In the genomic region with DNA sequence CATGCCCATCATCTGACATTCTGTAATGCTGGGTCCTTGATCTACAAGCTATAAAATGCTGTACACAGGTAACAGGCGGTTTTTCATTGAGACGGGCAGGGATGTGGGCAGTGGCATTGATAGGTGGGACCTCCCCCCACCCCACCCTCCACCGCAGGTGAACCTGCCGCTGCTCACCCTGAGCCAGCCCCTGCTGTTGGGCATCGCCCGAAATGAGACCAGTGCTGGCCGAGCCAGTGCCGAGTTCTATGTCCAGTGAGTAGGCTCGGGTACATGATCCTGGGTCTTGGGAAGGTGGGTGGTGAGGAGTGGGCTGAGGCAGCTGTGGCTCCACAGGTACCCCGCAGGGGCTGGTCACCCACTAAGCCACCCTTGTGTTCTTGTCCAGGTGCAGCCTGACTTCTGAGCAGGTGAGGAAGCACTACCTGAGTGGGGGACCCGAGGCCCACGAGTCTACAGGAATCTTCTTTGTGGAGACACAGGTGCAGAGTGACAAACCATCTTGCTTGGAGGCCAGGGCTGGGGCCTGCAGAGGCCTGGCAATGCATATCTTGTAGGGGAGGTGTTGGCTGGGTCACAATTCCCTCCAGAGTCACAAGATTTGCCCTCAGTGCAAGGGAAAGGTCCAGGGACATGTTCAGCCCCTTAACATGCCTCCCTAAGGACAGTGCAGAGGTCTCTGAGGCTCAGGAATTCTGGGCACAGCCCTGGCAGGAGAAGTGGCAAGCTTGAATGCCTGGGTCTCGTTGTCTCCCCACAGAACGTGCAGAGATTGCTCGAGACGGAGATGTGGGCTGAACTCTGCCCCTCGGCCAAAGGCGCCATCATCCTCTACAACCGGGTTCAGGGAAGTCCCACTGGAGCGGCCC, we compare ENCODE assay signal across 8 cellular contexts. TPM values are rescaled to one million over a fixed set of nuclear protein-coding genes. Genes with fewer than 3 reads are reported as not detected.
A peak's percentile ranks its signal among the peaks of the same experiment; 100 is the strongest.
DNase-seq lines count a peak whose midpoint lies in the region; ATAC-seq and TF ChIP-seq lines count a peak whose summit lies in the region.

No MANE protein-coding gene starts in this region.

- POLR2A ChIA-PET in A673 (lab: Charles Lee; ENCODE audit: low non-redundant PET), result no interaction called here
- POLR2A ChIA-PET in naive thymus-derived CD8-positive, alpha-beta T cell (lab: Charles Lee), result interaction anchor here (0.8 to 16.0 kb wide), 12 partner anchors 13 to 1389 kb away, joined by 3 to 290 read pairs (median 5); a partner anchor contains a TSS

- H3K27ac Mint-ChIP-seq in naive thymus-derived CD8-positive, alpha-beta T cell, result peak overlapping the region; percentile 75 to 97 (median 92)

- no peaks in the 10 kb centered on the region for H3K9me3 Mint-ChIP-seq in naive thymus-derived CD8-positive, alpha-beta T cell

- H3K4me1 Mint-ChIP-seq in naive thymus-derived CD8-positive, alpha-beta T cell, result peaks cover 22 to 66% (median 58%) of the 10 kb centered on the region in 4 donors

- CTCF ChIA-PET in A673 (lab: Charles Lee), result no interaction called here

- DNase-seq in A673 (ENCODE audit: low spot score) (no peak), Karpas-422 (no peak), colonic mucosa (peak; percentile 32), DMS114 treated with DMSO at 0.1 percent for 48 hours (lab: John Stamatoyannopoulos, UW; ENCODE audit: unreplicated experiment) (no peak), DMS153 treated with DMSO at 0.1 percent for 48 hours (lab: John Stamatoyannopoulos, UW; ENCODE audit: unreplicated experiment) (no peak)
- DNase-seq in naive thymus-derived CD8-positive, alpha-beta T cell, result no peak

- no peaks in the 10 kb centered on the region for H3K9me2 ChIP-seq in Karpas-422 (replicated peaks; ENCODE audit: insufficient read depth, low read length)

- H3K4me3 Mint-ChIP-seq in naive thymus-derived CD8-positive, alpha-beta T cell, result peak overlapping the region; percentile 82 to 99 (median 90)

- H3K27me3 Mint-ChIP-seq in naive thymus-derived CD8-positive, alpha-beta T cell, result no peaks in the 10 kb centered on the region

- TF ChIP-seq CTCF in A673 (conservative IDR thresholded peaks at IDR 0.05; ENCODE audit: low read depth, low read length), result no peak
- no peak for TF ChIP-seq CTCF in colonic mucosa (IDR thresholded peaks at IDR 0.05)

- H3K9me3 ChIP-seq in A673 (ENCODE audit: low read depth, low read length, poor library complexity, severe bottlenecking) (no peaks in the 10 kb centered on the region), Karpas-422 (ENCODE audit: low read length) (no peaks in the 10 kb centered on the region), colonic mucosa (no peaks in the 10 kb centered on the region)

- peaks cover 4% of the 10 kb centered on the region for H3K36me3 ChIP-seq in A673 (ENCODE audit: insufficient read depth, low read length, poor library complexity, severe bottlenecking)
- no peaks in the 10 kb centered on the region for H3K36me3 ChIP-seq in Karpas-422 (ENCODE audit: insufficient read depth, low read length)
- H3K36me3 ChIP-seq in colonic mucosa, result no peaks in the 10 kb centered on the region

- H3K4me2 ChIP-seq in Karpas-422 (ENCODE audit: low read depth, low read length, poor library complexity, severe bottlenecking), result peak overlapping the region; percentile 86

- no peak overlapping the region for H2AFZ ChIP-seq in Karpas-422 (ENCODE audit: low read length)

- ATAC-seq in naive thymus-derived CD8-positive, alpha-beta T cell, result no peak
- no peak for ATAC-seq in HG02623 (IDR thresholded peaks at IDR 0.05; ENCODE audit: unreplicated experiment)
- ATAC-seq in GM19328 (IDR thresholded peaks at IDR 0.05; ENCODE audit: unreplicated experiment), result no peak

- H3K27me3 ChIP-seq in A673 (replicated peaks; ENCODE audit: insufficient read depth, low read depth, low read length, poor library complexity) (no peaks in the 10 kb centered on the region), Karpas-422 (ENCODE audit: low read length) (no peaks in the 10 kb centered on the region), colonic mucosa (no peaks in the 10 kb centered on the region)

- H3K9ac ChIP-seq in Karpas-422 (ENCODE audit: low read length) (peak overlapping the region; percentile 60), colonic mucosa (ENCODE audit: low read depth in 2 of 2, low read length in 2 of 2) (peak overlapping the region; percentile 66 to 89)

- H3K4me1 ChIP-seq in A673 (ENCODE audit: insufficient read depth, low read length, poor library complexity, severe bottlenecking) (peaks cover 30% of the 10 kb centered on the region), Karpas-422 (ENCODE audit: low read length) (peaks cover 70% of the 10 kb centered on the region), colonic mucosa (peaks cover 21% of the 10 kb centered on the region)

- H4K20me1 ChIP-seq in Karpas-422 (ENCODE audit: insufficient read depth, low read depth, low read length), result no peaks in the 10 kb centered on the region

- no TSS peak for BruUV-seq in A673 (replicated peaks; lab: Mats Ljungman, UMichigan)

- H3K79me2 ChIP-seq in Karpas-422 (ENCODE audit: low read length), result peaks cover 16% of the 10 kb centered on the region

- H3K27ac ChIP-seq in A673 (ENCODE audit: low read depth, low read length, poor library complexity, severe bottlenecking) (peak overlapping the region; percentile 70), Karpas-422 (ENCODE audit: low read length) (peak overlapping the region; percentile 74), colonic mucosa (peak overlapping the region; percentile 19)

- no peaks in the 10 kb centered on the region for H3K36me3 Mint-ChIP-seq in naive thymus-derived CD8-positive, alpha-beta T cell

- H3K4me3 ChIP-seq in A673 (ENCODE audit: low read depth, low read length, poor library complexity, severe bottlenecking), result peak overlapping the region; percentile 54
- peak overlapping the region; percentile 81 for H3K4me3 ChIP-seq in Karpas-422 (ENCODE audit: low read length)
- H3K4me3 ChIP-seq in colonic mucosa, result peak overlapping the region; percentile 70

- intact Hi-C loops in A673 (cut with micrococcal nuclease; ENCODE audit: unreplicated experiment) (no loop called here), colonic mucosa (cut with DNase I) (no loop called here)

RNA-seq across cellular contexts. Expression of a gene that starts 1.0 kb away (rescaled TPM):
- total RNA-seq in A673 (2021) (20.2 and 23.9 TPM in 2 replicates), colonic mucosa (10 to 100 TPM; 39.9 to 50.3 TPM)
- 32.0 and 51.0 TPM in 2 replicates for total RNA-seq in Karpas-422 (2014; rRNA removed; shearing (Covaris generic); ENCODE audit: low replicate concordance)
- 10 to 100 TPM; 54.9 to 56.2 TPM for total RNA-seq in naive thymus-derived CD8-positive, alpha-beta T cell
- polyA plus RNA-seq in naive thymus-derived CD8-positive, alpha-beta T cell, result 10 to 100 TPM; 21.5 to 33.2 (median 30.9) TPM

RNA-seq across cellular contexts. Expression of a gene that starts 3.2 kb away (rescaled TPM):
- 72.4 and 73.8 TPM in 2 replicates for total RNA-seq in A673 (2021)
- 70.0 and 114 TPM in 2 replicates for total RNA-seq in Karpas-422 (2014; rRNA removed; shearing (Covaris generic); ENCODE audit: low replicate concordance)
- 100 to 1,000 TPM; 110 to 168 TPM for total RNA-seq in colonic mucosa
- 10 to 100 TPM; 77.1 to 83.8 TPM for total RNA-seq in naive thymus-derived CD8-positive, alpha-beta T cell
- 10 to 100 TPM; 43.4 to 50.4 (median 48.2) TPM for polyA plus RNA-seq in naive thymus-derived CD8-positive, alpha-beta T cell

RNA-seq across cellular contexts. Expression of a gene that starts 3.3 kb away (rescaled TPM):
- total RNA-seq in A673 (2021) (43.6 and 59.6 TPM in 2 replicates), colonic mucosa (10 to 100 TPM; 52.3 to 63.6 TPM)
- total RNA-seq in Karpas-422 (2014; rRNA removed; shearing (Covaris generic); ENCODE audit: low replicate concordance), result 72.5 and 90.4 TPM in 2 replicates
- 10 to 100 TPM; 40.2 to 41.0 TPM for total RNA-seq in naive thymus-derived CD8-positive, alpha-beta T cell
- 10 to 100 TPM; 47.2 to 54.2 (median 51.4) TPM for polyA plus RNA-seq in naive thymus-derived CD8-positive, alpha-beta T cell

RNA-seq across cellular contexts. Expression of a gene that starts 5.1 kb away (rescaled TPM):
- total RNA-seq in A673 (2021) (93.3 and 108 TPM in 2 replicates), colonic mucosa (10 to 100 TPM; 25.9 to 59.5 TPM)
- total RNA-seq in Karpas-422 (2014; rRNA removed; shearing (Covaris generic); ENCODE audit: low replicate concordance), result 43.4 and 67.9 TPM in 2 replicates
- 10 to 100 TPM; 59.7 to 62.1 TPM for total RNA-seq in naive thymus-derived CD8-positive, alpha-beta T cell
- polyA plus RNA-seq in naive thymus-derived CD8-positive, alpha-beta T cell, result 10 to 100 TPM; 11.2 to 28.1 (median 16.9) TPM

RNA-seq across cellular contexts. Expression of a gene that starts 11.6 kb away (rescaled TPM):
- total RNA-seq in A673 (2021) (57.5 and 63.1 TPM in 2 replicates), colonic mucosa (100 to 1,000 TPM in 1 of 2 donors, 10 to 100 TPM in 1; 71.7 to 104 TPM)
- total RNA-seq in Karpas-422 (2014; rRNA removed; shearing (Covaris generic); ENCODE audit: low replicate concordance), result 27.8 and 73.4 TPM in 2 replicates
- total RNA-seq in naive thymus-derived CD8-positive, alpha-beta T cell, result 10 to 100 TPM; 24.1 to 28.9 TPM
- polyA plus RNA-seq in naive thymus-derived CD8-positive, alpha-beta T cell, result 10 to 100 TPM; 84.9 to 91.8 (median 85.5) TPM

Comparison
In these comparisons a context has a peak if more than half of its experiments do, and no peak if none do; other contexts are left out.
1. H3K27ac ChIP-seq: peak in every context shown above with its lines; median percentile 74 in Karpas-422; 70 in A673; 19 in colonic mucosa.